8 cellular contexts compared by ENCODE assay signal in the genomic region with DNA sequence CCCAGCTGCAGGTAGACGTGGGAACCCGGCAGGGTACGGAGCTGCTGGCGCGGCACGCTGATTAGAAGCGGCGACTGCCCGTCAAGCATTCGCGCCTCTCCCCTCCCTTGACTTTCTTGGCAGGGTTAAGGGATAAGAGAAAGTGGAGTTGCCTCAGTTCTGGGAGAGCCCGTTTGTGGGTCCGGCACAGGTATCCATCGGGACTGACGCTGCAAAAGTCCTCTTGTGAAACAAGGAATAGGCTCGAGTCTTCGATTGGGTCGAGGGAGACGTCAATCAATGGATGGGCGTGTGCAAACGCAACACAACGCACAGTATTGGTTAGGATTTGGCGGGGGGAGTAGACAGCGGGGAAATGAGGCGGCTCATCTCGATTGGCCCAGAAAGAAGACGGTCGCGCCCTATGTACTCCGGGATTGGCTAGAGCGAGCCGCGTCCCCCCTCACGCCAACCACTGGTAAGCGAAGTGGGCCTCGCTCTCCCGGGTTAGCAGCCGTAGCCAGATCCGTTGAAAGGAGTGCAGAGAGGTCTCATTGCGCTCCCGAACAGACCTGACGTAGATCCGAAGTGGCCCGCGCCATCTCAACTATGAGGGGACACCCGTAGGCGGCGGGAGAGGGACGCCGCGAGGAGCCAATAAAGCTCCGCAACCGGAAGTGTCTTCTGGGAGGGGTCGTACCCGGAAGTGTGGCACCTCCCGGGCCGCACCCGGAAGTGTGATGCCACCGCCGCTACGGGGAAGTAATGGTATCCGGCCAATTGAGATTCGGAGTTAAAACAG. TPM values are rescaled to one million over a fixed set of nuclear protein-coding genes. Genes with fewer than 3 reads are reported as not detected.
DNase-seq lines count a peak whose midpoint lies in the region; ATAC-seq, FAIRE-seq and TF ChIP-seq lines count a peak whose summit lies in the region.

A gene (plus strand): TSS at position 713 of the 781 bp plus-strand sequence. CDS start 296 bp downstream, outside the sequence.

- no peaks in the 10 kb centered on the region for H3K9me2 ChIP-seq in Loucy (replicated peaks; ENCODE audit: low read depth, low read length)

- no peaks in the 10 kb centered on the region for H3K27me3 ChIP-seq in Loucy (ENCODE audit: insufficient read depth, low read length, poor library complexity, severe bottlenecking)

- peak within 1 kb of the TSS; percentile 94 to 100 for H3K27ac Mint-ChIP-seq in natural killer cell

- H3K79me2 ChIP-seq in Loucy (ENCODE audit: insufficient read depth, low read length) = peaks cover 45% of the 10 kb centered on the region

- TF ChIP-seq CTCF in Loucy (conservative IDR thresholded peaks at IDR 0.05; ENCODE audit: low read length) (no peak), natural killer cell (IDR thresholded peaks at IDR 0.05) (no peak)

- H3K4me3 ChIP-seq in Loucy (ENCODE audit: low read length, poor library complexity, severe bottlenecking) = peak within 1 kb of the TSS; percentile 99

- peaks cover 11% of the 10 kb centered on the region; the same call in 1 of the 2 replicates for H3K36me3 ChIP-seq in Loucy (ENCODE audit: insufficient read depth, low read length)

- TF ChIP-seq POLR2A in H54 (IDR thresholded peaks at IDR 0.05; ENCODE audit: low read depth, low read length) (peak; percentile 67), Raji (IDR thresholded peaks at IDR 0.05; ENCODE audit: insufficient read depth, low read depth, low read length) (peak; percentile 63)

- H3K4me1 Mint-ChIP-seq in natural killer cell = peaks cover 46 to 54% of the 10 kb centered on the region in 2 donors

- intact Hi-C loops in natural killer cell (cut with micrococcal nuclease) = loop anchor here (1.0 kb wide), 1 partner anchor 22 kb away; no protein-coding TSS in a partner anchor

- peak within 1 kb of the TSS; percentile 98 for H3K4me3 Mint-ChIP-seq in natural killer cell

- H3F3A ChIP-seq in Loucy (ENCODE audit: low read depth) = no peaks in the 10 kb centered on the region

- peak within 1 kb of the TSS; percentile 95 for H2AFZ ChIP-seq in Loucy (ENCODE audit: low read length)

- H3K4me1 ChIP-seq in Loucy (ENCODE audit: insufficient read depth, low read length, poor library complexity, severe bottlenecking) = peaks cover 27% of the 10 kb centered on the region

- H3K9me3 ChIP-seq in Loucy (ENCODE audit: insufficient read depth, low read depth, low read length) = no peaks in the 10 kb centered on the region

- H3K9me3 Mint-ChIP-seq in natural killer cell = peaks cover 0 to 4% of the 10 kb centered on the region in 2 donors

- peak; percentile 91 to 98 (median 92) for ATAC-seq in natural killer cell

- no peaks in the 10 kb centered on the region for H3K36me3 Mint-ChIP-seq in natural killer cell

- H4K20me1 ChIP-seq in Loucy (ENCODE audit: insufficient read depth, low read length, poor library complexity, severe bottlenecking) = peaks cover 35% of the 10 kb centered on the region

- DNase-seq in EL = peak; percentile 99
- peak; percentile 90 for DNase-seq in H54 (ENCODE audit: insufficient read length, low spot score)
- DNase-seq in activated T-helper 9 cell treated with anti-CD3 and anti-CD28 coated beads, Interleukin-2, amount 50 U/mL, for 16 hours (ENCODE audit: low read depth) = peak; percentile 90
- DNase-seq in fibroblast of peridontal ligament (ENCODE audit: extremely low read depth) = peak; percentile 98
- DNase-seq in natural killer cell = peak; percentile 92
- DNase-seq in stimulated activated naive CD4-positive, alpha-beta T cell treated with Interleukin-2 at 50 U/mL for 16 hours (lab: John Stamatoyannopoulos, UW) = peak; percentile 95

- H3K9ac ChIP-seq in Loucy (ENCODE audit: low read depth, low read length, poor library complexity, severe bottlenecking) = peak within 1 kb of the TSS; percentile 95

- peak within 1 kb of the TSS; percentile 94 for H3K4me2 ChIP-seq in Loucy (ENCODE audit: low read depth, low read length, poor library complexity, severe bottlenecking)

- peak; percentile 95 for FAIRE-seq in H54 (lab: Jason Lieb, UNC)

- H3K27me3 Mint-ChIP-seq in natural killer cell (ENCODE audit: low read depth in 2 of 2) = peaks cover 4 to 6% of the 10 kb centered on the region in 2 donors

RNA-seq across cellular contexts. Expression of the gene that starts here (rescaled TPM):
- 10 to 100 TPM; 88.6 to 97.8 (median 91.1) TPM for total RNA-seq in natural killer cell

Comparison
In these comparisons a context has a peak if more than half of its experiments do, and no peak if none do; other contexts are left out.
1. Peak in every context shown above with its lines: DNase-seq, ATAC-seq and H3K4me3 ChIP-seq.